ENCODE assay signal across 16 cellular contexts in the genomic region with DNA sequence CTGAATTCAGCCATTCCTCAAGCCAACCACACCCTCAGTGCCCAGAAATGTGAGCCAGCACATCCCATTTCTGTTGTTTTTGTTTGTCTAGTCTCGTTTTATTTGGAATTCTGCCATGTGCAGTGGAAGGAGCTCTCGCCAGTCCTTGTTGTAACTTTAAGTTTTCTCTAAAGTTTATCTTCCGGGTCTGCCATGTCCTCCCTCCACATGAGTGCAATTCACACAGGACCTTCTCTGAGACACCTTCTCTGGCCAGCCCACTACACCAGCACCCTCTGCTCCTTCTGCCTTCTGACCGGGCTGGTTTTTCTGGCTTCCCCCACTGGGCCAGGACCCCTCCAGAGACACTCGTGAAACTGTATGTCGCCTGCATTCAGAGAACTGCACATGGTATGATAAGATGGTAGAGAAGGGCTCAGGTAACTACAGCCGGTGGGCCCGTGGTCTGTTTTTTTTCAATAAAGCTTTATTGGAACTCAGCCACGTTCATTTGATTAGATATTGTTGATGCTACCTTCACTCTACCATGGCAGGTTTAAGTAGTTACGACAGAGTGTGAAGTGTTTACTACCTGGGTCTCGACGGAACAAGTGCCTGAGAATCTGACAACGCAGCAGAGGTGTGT.
A peak's percentile ranks its signal among the peaks of the same experiment; 100 is the strongest.
DNase-seq lines count a peak whose midpoint lies in the region; ATAC-seq and TF ChIP-seq lines count a peak whose summit lies in the region.
"Had no signal": no experiment of that assay in that cellular context is flagged by ENCODE, and none has a peak within 500 bp of the region (broad histone marks: within the 10 kb centered on the region; RNA-seq: fewer than 3 reads in every experiment).

No MANE protein-coding gene starts in this region.

- H3K9me3 Mint-ChIP-seq in endothelial cell (ENCODE audit: unreplicated experiment) = peaks cover 51% of the 10 kb centered on the region
- no peaks in the 10 kb centered on the region for H3K9me3 Mint-ChIP-seq in stimulated activated memory B cell treated with anti-CD40 and anti-IgM and Interleukin-4, amounts not matched to agents 10 μg/mL and 1 μg/mL and 100 μg/mL, for 72 hours

- ATAC-seq in HCT116 = no peak
- ATAC-seq in stimulated activated memory B cell treated with anti-CD40 and anti-IgM and Interleukin-4, amounts not matched to agents 10 μg/mL and 1 μg/mL and 100 μg/mL, for 72 hours = no peak

- CTCF ChIA-PET in HCT116 (lab: Charles Lee) = no interaction called here

- H3K4me2 ChIP-seq in HCT116 (ENCODE audit: low read length) (peak overlapping the region; percentile 50), skeletal muscle satellite cell (ENCODE audit: low read length) (peak overlapping the region; percentile 41)

- H3K36me3 Mint-ChIP-seq in endothelial cell (ENCODE audit: low read depth, unreplicated experiment) = peaks cover 34% of the 10 kb centered on the region
- no peaks in the 10 kb centered on the region for H3K36me3 Mint-ChIP-seq in stimulated activated memory B cell treated with anti-CD40 and anti-IgM and Interleukin-4, amounts not matched to agents 10 μg/mL and 1 μg/mL and 100 μg/mL, for 72 hours

- TF ChIP-seq POLR2A in HCT116 (IDR thresholded peaks at IDR 0.05; ENCODE audit: borderline replicate concordance, extremely low read depth, insufficient read depth, insufficient read length) = no peak

- no peak overlapping the region for H2AFZ ChIP-seq in HCT116 (ENCODE audit: low read depth, low read length, poor library complexity, severe bottlenecking)
- H2AFZ ChIP-seq: GM23248 had no signal

- H3K4me1 ChIP-seq in HCT116 (ENCODE audit: control insufficient read depth in 1 of 2, insufficient read depth in 2 of 2, low read length in 2 of 2) (peaks cover 16 to 20% of the 10 kb centered on the region in 2 experiments), skeletal muscle satellite cell (ENCODE audit: control insufficient read depth, insufficient read depth, low read length) (peaks cover 18% of the 10 kb centered on the region), tibial artery (peaks cover 0 to 6% (median 2%) of the 10 kb centered on the region in 4 donors)
- H3K4me1 ChIP-seq: Caco-2 had no signal

- H3K27me3 ChIP-seq in HCT116 (ENCODE audit: insufficient read depth, low read length) (peaks cover 7% of the 10 kb centered on the region; the same call in 1 of the 2 replicates), skeletal muscle satellite cell (ENCODE audit: control insufficient read depth, insufficient read depth, low read length) (peaks cover 32% of the 10 kb centered on the region), tibial artery (peaks cover 0 to 37% of the 10 kb centered on the region in 2 donors), MG63 (peaks cover 9% of the 10 kb centered on the region)
- H3K27me3 ChIP-seq: SJSA1 had no signal

- H3K4me3 Mint-ChIP-seq in endothelial cell (ENCODE audit: unreplicated experiment) = peak overlapping the region; percentile 47
- H3K4me3 Mint-ChIP-seq in stimulated activated memory B cell treated with anti-CD40 and anti-IgM and Interleukin-4, amounts not matched to agents 10 μg/mL and 1 μg/mL and 100 μg/mL, for 72 hours = no peak overlapping the region

- no peaks in the 10 kb centered on the region for H3K79me2 ChIP-seq in HCT116 (ENCODE audit: insufficient read depth, low read length)

- no peaks in the 10 kb centered on the region for H3K9me2 ChIP-seq in HCT116 (ENCODE audit: insufficient read depth)

- no peaks in the 10 kb centered on the region for H3K9me3 ChIP-seq in HCT116 (ENCODE audit: control insufficient read depth in 1 of 2, insufficient read depth in 1 of 2, low read depth in 1 of 2, low read length in 2 of 2)
- no peaks in the 10 kb centered on the region for H3K9me3 ChIP-seq in skeletal muscle satellite cell (replicated peaks; ENCODE audit: low read length)
- no peaks in the 10 kb centered on the region for H3K9me3 ChIP-seq in tibial artery
- no peaks in the 10 kb centered on the region for H3K9me3 ChIP-seq in MG63
- H3K9me3 ChIP-seq: Caco-2, SJSA1 had no signal

- H3K4me1 Mint-ChIP-seq in endothelial cell (ENCODE audit: unreplicated experiment) = no peaks in the 10 kb centered on the region
- H3K4me1 Mint-ChIP-seq in stimulated activated memory B cell treated with anti-CD40 and anti-IgM and Interleukin-4, amounts not matched to agents 10 μg/mL and 1 μg/mL and 100 μg/mL, for 72 hours = no peaks in the 10 kb centered on the region

- no peak overlapping the region for H3K27ac Mint-ChIP-seq in endothelial cell (ENCODE audit: unreplicated experiment)
- H3K27ac Mint-ChIP-seq in stimulated activated memory B cell treated with anti-CD40 and anti-IgM and Interleukin-4, amounts not matched to agents 10 μg/mL and 1 μg/mL and 100 μg/mL, for 72 hours = no peak overlapping the region

- TF ChIP-seq RAD21 in HCT116 (IDR thresholded peaks at IDR 0.05; ENCODE audit: low read depth) = no peak

- RAD21 ChIA-PET in HCT116 (lab: Charles Lee; ENCODE audit: low non-redundant PET in 1 of 2, low total read pairs in 2 of 2, uncharacterized antibody in 2 of 2, unreplicated experiment in 2 of 2) = no interaction called here

- DNase-seq in NCI-H345 (lab: John Stamatoyannopoulos, UW) (peak; percentile 40), NCI-H345 treated with DMSO at 0.1 percent for 48 hours (lab: John Stamatoyannopoulos, UW; ENCODE audit: unreplicated experiment) (no peak), HCT116 (ENCODE audit: low read depth, low spot score) (no peak), endothelial cell (ENCODE audit: low spot score) (no peak), tibial artery (no peak), MG63 (no peak)
- DNase-seq: C1 segment of cervical spinal cord, Caco-2, DND-41, GF-D8, GM23248, NCI-H1092, NCI-H2171 treated with DMSO at 0.1 percent for 48 hours had no signal

- BruUV-seq in HCT116 (replicated peaks; lab: Mats Ljungman, UMichigan) = no TSS peak

- H3K4me3 ChIP-seq in HCT116 (replicated peaks in 1 of 2; ENCODE audit: low read depth in 1 of 2, low read length in 2 of 2) = no peak overlapping the region
- no peak overlapping the region for H3K4me3 ChIP-seq in skeletal muscle satellite cell (ENCODE audit: low read length)
- H3K4me3 ChIP-seq in tibial artery = no peak overlapping the region
- no peak overlapping the region for H3K4me3 ChIP-seq in MG63
- H3K4me3 ChIP-seq: GM23248, SJSA1 had no signal

- H3K9ac ChIP-seq in HCT116 (ENCODE audit: low read length) (no peak overlapping the region), skeletal muscle satellite cell (ENCODE audit: low read depth, low read length) (no peak overlapping the region)
- H3K9ac ChIP-seq: GM23248 had no signal

- no peaks in the 10 kb centered on the region for H4K20me1 ChIP-seq in HCT116 (ENCODE audit: insufficient read depth)

- peaks cover 8% of the 10 kb centered on the region for H3K27me3 Mint-ChIP-seq in endothelial cell (ENCODE audit: unreplicated experiment)
- H3K27me3 Mint-ChIP-seq in stimulated activated memory B cell treated with anti-CD40 and anti-IgM and Interleukin-4, amounts not matched to agents 10 μg/mL and 1 μg/mL and 100 μg/mL, for 72 hours = peaks cover 34% of the 10 kb centered on the region

- intact Hi-C loops in HCT116 (cut with micrococcal nuclease) (no loop called here), tibial artery (cut with DNase I; ENCODE audit: low total_unique reads) (no loop called here)

- POLR2A ChIA-PET in HCT116 (lab: Charles Lee) = interaction anchor here (1.3 kb wide), 1 partner anchor 31 kb away, joined by 3 read pairs; no protein-coding TSS in a partner anchor

- no peak overlapping the region for H3K27ac ChIP-seq in HCT116 (ENCODE audit: low read depth, low read length)
- no peak overlapping the region for H3K27ac ChIP-seq in tibial artery
- H3K27ac ChIP-seq: GM23248, SJSA1 had no signal

- H3K36me3 ChIP-seq in HCT116 (ENCODE audit: control insufficient read depth in 1 of 2, insufficient read depth in 2 of 2, low read length in 2 of 2) (no peaks in the 10 kb centered on the region), skeletal muscle satellite cell (ENCODE audit: insufficient read depth, low read length) (no peaks in the 10 kb centered on the region), tibial artery (no peaks in the 10 kb centered on the region), MG63 (no peaks in the 10 kb centered on the region)
- H3K36me3 ChIP-seq: SJSA1 had no signal

- TF ChIP-seq CTCF in HCT116 (IDR thresholded peaks at IDR 0.05 in 2 of 3, conservative IDR thresholded peaks at IDR 0.05 in 1 of 3; ENCODE audit: borderline replicate concordance in 1 of 3, insufficient read depth in 1 of 3, low read depth in 2 of 3, low read length in 2 of 3) (no peak), endothelial cell (IDR thresholded peaks at IDR 0.05; ENCODE audit: unreplicated experiment) (no peak), tibial artery (IDR thresholded peaks at IDR 0.05) (no peak)

TF ChIP-seq in HCT116, 20 proteins besides CTCF, POLR2A, EP300 and RAD21 (continues in another document):
- TF ChIP-seq JUND (IDR thresholded peaks at IDR 0.05) = no peak
- TF ChIP-seq, protein P1, sequence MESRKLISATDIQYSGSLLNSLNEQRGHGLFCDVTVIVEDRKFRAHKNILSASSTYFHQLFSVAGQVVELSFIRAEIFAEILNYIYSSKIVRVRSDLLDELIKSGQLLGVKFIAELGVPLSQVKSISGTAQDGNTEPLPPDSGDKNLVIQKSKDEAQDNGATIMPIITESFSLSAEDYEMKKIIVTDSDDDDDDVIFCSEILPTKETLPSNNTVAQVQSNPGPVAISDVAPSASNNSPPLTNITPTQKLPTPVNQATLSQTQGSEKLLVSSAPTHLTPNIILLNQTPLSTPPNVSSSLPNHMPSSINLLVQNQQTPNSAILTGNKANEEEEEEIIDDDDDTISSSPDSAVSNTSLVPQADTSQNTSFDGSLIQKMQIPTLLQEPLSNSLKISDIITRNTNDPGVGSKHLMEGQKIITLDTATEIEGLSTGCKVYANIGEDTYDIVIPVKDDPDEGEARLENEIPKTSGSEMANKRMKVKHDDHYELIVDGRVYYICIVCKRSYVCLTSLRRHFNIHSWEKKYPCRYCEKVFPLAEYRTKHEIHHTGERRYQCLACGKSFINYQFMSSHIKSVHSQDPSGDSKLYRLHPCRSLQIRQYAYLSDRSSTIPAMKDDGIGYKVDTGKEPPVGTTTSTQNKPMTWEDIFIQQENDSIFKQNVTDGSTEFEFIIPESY (IDR thresholded peaks at IDR 0.05; ENCODE audit: extremely low read depth, insufficient replicate concordance, low read length) = no peak
- TF ChIP-seq FOSL1 (IDR thresholded peaks at IDR 0.05; ENCODE audit: low read depth) = no peak
- TF ChIP-seq ZNF274 (IDR thresholded peaks at IDR 0.05; ENCODE audit: low read depth, low read length) = no peak
- TF ChIP-seq SRF (IDR thresholded peaks at IDR 0.05; ENCODE audit: low read depth) = no peak
